23 cellular contexts compared by ENCODE assay signal in the genomic region with DNA sequence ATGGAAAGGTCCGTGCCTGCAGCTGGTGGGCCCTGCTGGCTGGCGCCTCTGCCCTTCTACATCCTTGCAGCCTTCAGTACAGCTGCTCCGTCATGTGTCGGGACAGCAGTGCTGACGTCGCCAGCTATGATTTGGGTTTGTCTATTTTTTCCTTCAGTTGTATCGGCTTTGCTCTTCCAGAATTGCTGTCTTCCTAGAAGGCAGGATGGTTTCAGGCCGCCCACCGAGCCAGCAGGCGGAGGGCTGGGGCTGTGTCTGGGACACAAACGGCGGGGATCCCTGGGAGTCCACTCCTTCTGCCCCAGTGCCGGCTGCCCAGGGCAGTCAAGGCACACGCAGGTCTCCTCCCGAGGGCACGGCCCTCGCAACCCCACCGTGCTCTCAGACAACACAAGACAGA. TPM values are rescaled to one million over a fixed set of nuclear protein-coding genes. Genes with fewer than 3 reads are reported as not detected.
DNase-seq lines count a peak whose midpoint lies in the region; ATAC-seq and TF ChIP-seq lines count a peak whose summit lies in the region.
"Had no signal": no experiment of that assay in that cellular context is flagged by ENCODE, and none has a peak within 500 bp of the region (broad histone marks: within the 10 kb centered on the region; RNA-seq: fewer than 3 reads in every experiment).

No MANE protein-coding gene starts in this region.

- H3K4me3 Mint-ChIP-seq in activated CD4-positive, alpha-beta T cell treated with anti-CD3 and anti-CD28 coated beads, Interleukin-2, amount 10 ng/mL, durations not matched to agents 7 days and 5 days, result no peak overlapping the region
- H3K4me3 Mint-ChIP-seq in CD14-positive monocyte (no peak overlapping the region), chondrocyte (ENCODE audit: unreplicated experiment) (no peak overlapping the region), nephron progenitor cell (no peak overlapping the region)
- H3K4me3 Mint-ChIP-seq: GM23338 had no signal

- TF ChIP-seq CTCF in CD14-positive monocyte (IDR thresholded peaks at IDR 0.05) (no peak), chondrocyte (IDR thresholded peaks at IDR 0.05) (no peak), nephron progenitor cell (IDR thresholded peaks at IDR 0.05) (no peak)

- H3K36me3 Mint-ChIP-seq in activated CD4-positive, alpha-beta T cell treated with anti-CD3 and anti-CD28 coated beads, Interleukin-2, amount 10 ng/mL, durations not matched to agents 7 days and 5 days (ENCODE audit: low read depth), result peaks cover 74% of the 10 kb centered on the region
- peaks cover 87 to 98% of the 10 kb centered on the region in 2 donors for H3K36me3 Mint-ChIP-seq in CD14-positive monocyte
- H3K36me3 Mint-ChIP-seq in chondrocyte (ENCODE audit: low read depth), result peaks cover 51% of the 10 kb centered on the region
- peaks cover 87% of the 10 kb centered on the region for H3K36me3 Mint-ChIP-seq in nephron progenitor cell (ENCODE audit: low read depth)

- no peaks in the 10 kb centered on the region for H3K27me3 Mint-ChIP-seq in activated CD4-positive, alpha-beta T cell treated with anti-CD3 and anti-CD28 coated beads, Interleukin-2, amount 10 ng/mL, durations not matched to agents 7 days and 5 days
- no peaks in the 10 kb centered on the region for H3K27me3 Mint-ChIP-seq in CD14-positive monocyte (ENCODE audit: low read depth in 3 of 3)
- H3K27me3 Mint-ChIP-seq in chondrocyte (ENCODE audit: low read depth), result no peaks in the 10 kb centered on the region
- H3K27me3 Mint-ChIP-seq in nephron progenitor cell (ENCODE audit: low read depth, poor library complexity), result no peaks in the 10 kb centered on the region
- H3K27me3 Mint-ChIP-seq: IgD-negative memory B cell had no signal

- peak overlapping the region; percentile 54 for H3K27ac Mint-ChIP-seq in activated CD4-positive, alpha-beta T cell treated with anti-CD3 and anti-CD28 coated beads, Interleukin-2, amount 10 ng/mL, durations not matched to agents 7 days and 5 days
- H3K27ac Mint-ChIP-seq in CD14-positive monocyte (peak overlapping the region in 1 of 7 donors; percentile 66), chondrocyte (ENCODE audit: unreplicated experiment) (no peak overlapping the region), nephron progenitor cell (peak overlapping the region; percentile 17)
- H3K27ac Mint-ChIP-seq: GM23338 had no signal

- no peak for DNase-seq in activated CD4-positive, alpha-beta T cell treated with anti-CD3 and anti-CD28 coated beads, Interleukin-2, amount 10 ng/mL, durations not matched to agents 7 days and 5 days
- DNase-seq in activated CD4-positive, alpha-beta T cell treated with anti-CD3 and anti-CD28 coated beads for 1 hour, result no peak
- DNase-seq in CD14-positive monocyte (ENCODE audit: low spot score) (peak; percentile 33), chondrocyte (ENCODE audit: low spot score) (peak; percentile 62), nephron progenitor cell (no peak), DMS53 (lab: John Stamatoyannopoulos, UW) (no peak)
- DNase-seq: COR-L47, GF-D8, Karpas-422, NCI-H1417 treated with DMSO at 0.1 percent for 48 hours, NCI-H187 treated with DMSO at 0.1 percent for 48 hours, NCI-H226, NCI-H524, NCI-H82, OCI-M1 had no signal

- peaks cover 11% of the 10 kb centered on the region for H3K4me1 Mint-ChIP-seq in activated CD4-positive, alpha-beta T cell treated with anti-CD3 and anti-CD28 coated beads, Interleukin-2, amount 10 ng/mL, durations not matched to agents 7 days and 5 days
- H3K4me1 Mint-ChIP-seq in CD14-positive monocyte (no peaks in the 10 kb centered on the region), chondrocyte (ENCODE audit: low read depth) (no peaks in the 10 kb centered on the region), nephron progenitor cell (peaks cover 19% of the 10 kb centered on the region)
- H3K4me1 Mint-ChIP-seq: GM23338 had no signal

- intact Hi-C loops in CD14-positive monocyte (cut with micrococcal nuclease), result no loop called here

- ATAC-seq in GM18870 (IDR thresholded peaks at IDR 0.05; ENCODE audit: unreplicated experiment) (no peak), HG02623 (IDR thresholded peaks at IDR 0.05; ENCODE audit: unreplicated experiment) (no peak)
- ATAC-seq: GM12878, GM23338, HCT116 had no signal

- POLR2A ChIA-PET in activated CD4-positive, alpha-beta T cell treated with anti-CD3 and anti-CD28 coated beads, Interleukin-2, amount 10 ng/mL, durations not matched to agents 7 days and 5 days (lab: Charles Lee), result no interaction called here

- CTCF ChIA-PET in activated CD4-positive, alpha-beta T cell treated with anti-CD3 and anti-CD28 coated beads, Interleukin-2, amount 10 ng/mL, durations not matched to agents 7 days and 5 days (lab: Charles Lee), result no interaction called here

- H3K9me3 Mint-ChIP-seq in activated CD4-positive, alpha-beta T cell treated with anti-CD3 and anti-CD28 coated beads, Interleukin-2, amount 10 ng/mL, durations not matched to agents 7 days and 5 days, result peaks cover 19% of the 10 kb centered on the region
- H3K9me3 Mint-ChIP-seq in CD14-positive monocyte (peaks cover 0 to 2% (median 0%) of the 10 kb centered on the region in 7 donors), chondrocyte (ENCODE audit: low read depth) (peaks cover 6% of the 10 kb centered on the region), nephron progenitor cell (no peaks in the 10 kb centered on the region)
- H3K9me3 Mint-ChIP-seq: IgD-negative memory B cell had no signal

RNA-seq across cellular contexts. Expression of gene CPLX1, which starts 32.2 kb away (rescaled TPM):
- under 1 TPM; 0.17 to 0.42 TPM for total RNA-seq in activated CD4-positive, alpha-beta T cell treated with anti-CD3 and anti-CD28 coated beads, Interleukin-2, amount 10 ng/mL, durations not matched to agents 7 days and 5 days
- polyA plus RNA-seq in CD14-positive monocyte, result not detected
- total RNA-seq in chondrocyte, result not detected in 3 replicates
- total RNA-seq: Daoy had no signal
- polyA plus RNA-seq: AG04450, IgD-negative memory B cell had no signal

Comparison
In these comparisons a context has a peak if more than half of its experiments do, and no peak if none do; other contexts are left out.
1. DNase-seq: peak in CD14-positive monocyte (single experiment) and chondrocyte (single experiment); none in activated CD4-positive, alpha-beta T cell treated with anti-CD3 and anti-CD28 coated beads, Interleukin-2, amount 10 ng/mL, durations not matched to agents 7 days and 5 days (single experiment), activated CD4-positive, alpha-beta T cell treated with anti-CD3 and anti-CD28 coated beads for 1 hour (single experiment), nephron progenitor cell (single experiment) and DMS53 (single experiment).